ENCODE assay signal across 8 cellular contexts in the genomic region with DNA sequence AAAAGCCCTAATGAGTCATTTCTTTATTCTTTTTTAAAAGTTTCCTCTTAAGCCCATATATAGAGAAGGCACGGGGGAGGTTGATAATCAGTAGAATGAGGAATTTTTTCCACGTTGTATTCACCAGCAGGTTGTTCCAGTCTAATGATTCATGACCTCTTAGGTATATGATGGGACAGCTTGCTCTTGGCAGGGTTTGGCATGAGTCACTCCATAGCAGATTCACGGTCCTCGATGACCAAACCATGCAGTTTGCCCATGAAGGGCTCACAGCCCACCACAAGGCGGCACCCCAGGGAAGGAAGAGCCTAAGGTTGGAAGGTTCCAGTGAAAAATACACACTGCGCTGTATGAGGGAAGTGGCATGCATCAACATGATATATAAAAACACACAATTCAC.
DNase-seq lines count a peak whose midpoint lies in the region; ATAC-seq lines count a peak whose summit lies in the region.

No MANE protein-coding gene starts in this region.

- no peak overlapping the region for H3K14ac ChIP-seq in mesenchymal stem cell (ENCODE audit: low read length in 2 of 2)

- H2BK120ac ChIP-seq in mesenchymal stem cell (ENCODE audit: low read depth, low read length), result no peak overlapping the region

- no peak for ATAC-seq in HG02870 (IDR thresholded peaks at IDR 0.05; ENCODE audit: unreplicated experiment)
- no peak for ATAC-seq in GM18502 (IDR thresholded peaks at IDR 0.05; ENCODE audit: poor library complexity, unreplicated experiment)
- ATAC-seq in HG02678 (IDR thresholded peaks at IDR 0.05; ENCODE audit: unreplicated experiment), result no peak

- H2BK15ac ChIP-seq in mesenchymal stem cell (ENCODE audit: low read depth, poor library complexity, severe bottlenecking), result no peak overlapping the region

- H2AK5ac ChIP-seq in mesenchymal stem cell (ENCODE audit: low read length, severe bottlenecking), result no peak overlapping the region

- no peak overlapping the region for H4K8ac ChIP-seq in mesenchymal stem cell (ENCODE audit: low read length)

- no peak overlapping the region for H2AFZ ChIP-seq in mesenchymal stem cell (ENCODE audit: low read depth, low read length)

- H3K36me3 ChIP-seq in mesenchymal stem cell (ENCODE audit: control insufficient read depth in 1 of 2, insufficient read depth in 2 of 2, low read depth in 1 of 2, low read length in 2 of 2), result peaks cover 0 to 4% of the 10 kb centered on the region in 2 experiments

- no peaks in the 10 kb centered on the region for H3K79me1 ChIP-seq in mesenchymal stem cell (replicated peaks; ENCODE audit: low read length, poor library complexity, severe bottlenecking)

- peaks cover 0 to 13% of the 10 kb centered on the region in 2 experiments for H3K27me3 ChIP-seq in mesenchymal stem cell (ENCODE audit: control insufficient read depth in 1 of 2, insufficient read depth in 1 of 2, low read length in 2 of 2)

- DNase-seq in NCI-H2107 treated with DMSO at 0.1 percent for 48 hours (lab: John Stamatoyannopoulos, UW; ENCODE audit: unreplicated experiment) (peak; percentile 2), NCI-H2107 (lab: John Stamatoyannopoulos, UW) (no peak), RKO (ENCODE audit: low spot score) (peak; percentile 99), amniotic epithelial cell (ENCODE audit: low read depth) (peak; percentile 97), mesenchymal stem cell (peak; percentile 91)

- peak overlapping the region; percentile 33 for H3K9ac ChIP-seq in mesenchymal stem cell (ENCODE audit: low read length)

- no peak overlapping the region for H3K27ac ChIP-seq in mesenchymal stem cell (ENCODE audit: low read length, poor library complexity, severe bottlenecking)

- 0% methylated on average over 2 of the region's 6 CpGs for WGBS in mesenchymal stem cell

- no peaks in the 10 kb centered on the region for H3K4me1 ChIP-seq in mesenchymal stem cell (ENCODE audit: control insufficient read depth, insufficient read depth, low read depth, low read length)

- no peak overlapping the region for H3K18ac ChIP-seq in mesenchymal stem cell (ENCODE audit: low read depth in 1 of 2, low read length in 2 of 2)

- H3K23ac ChIP-seq in mesenchymal stem cell (ENCODE audit: low read length in 2 of 2), result no peak overlapping the region

- no peak overlapping the region for H3K4ac ChIP-seq in mesenchymal stem cell (ENCODE audit: low read depth in 1 of 2, low read length in 2 of 2)

- no peak overlapping the region for H2BK5ac ChIP-seq in mesenchymal stem cell (ENCODE audit: low read depth, low read length, poor library complexity, severe bottlenecking)

- H3K4me3 ChIP-seq in mesenchymal stem cell (ENCODE audit: insufficient read depth in 1 of 2, low read depth in 1 of 2, low read length in 2 of 2), result no peak overlapping the region

- H3K4me2 ChIP-seq in mesenchymal stem cell (ENCODE audit: low read length, poor library complexity, severe bottlenecking), result no peak overlapping the region

- H2BK12ac ChIP-seq in mesenchymal stem cell (ENCODE audit: low read length in 2 of 2), result no peak overlapping the region

- no peak overlapping the region for H4K91ac ChIP-seq in mesenchymal stem cell (ENCODE audit: low read length)

- H3K9me3 ChIP-seq in mesenchymal stem cell (ENCODE audit: control insufficient read depth, low read length), result no peaks in the 10 kb centered on the region
